ENCODE assay signal across 20 cellular contexts in genomic region chr10:1486841-1487240, GRCh38.
"Had no signal": no experiment of that assay in that cellular context is flagged by ENCODE, and none has a peak within 500 bp of the region (broad histone marks: within the 10 kb centered on the region; RNA-seq: fewer than 3 reads in every experiment).

No MANE protein-coding gene starts in this region.

- H3K4me3 ChIP-seq: Peyer's patch, SJCRH30 had no signal

- H3K9ac ChIP-seq: SK-N-SH had no signal

- H3K4me1 ChIP-seq: SJCRH30 had no signal

- H3K4me2 ChIP-seq: SK-N-SH had no signal

- FAIRE-seq: astrocyte had no signal

- ATAC-seq: activated CD4-positive, alpha-beta T cell treated with anti-CD3 and anti-CD28 coated beads for 36 hours; activated naive CD4-positive, alpha-beta T cell treated with anti-CD3 and anti-CD28 coated beads, Interleukin-2, amount 50 U/mL, for 72 hours; activated T-cell treated with anti-CD3 and anti-CD28 coated beads, Interleukin-2, amount 50 U/mL, for 4 hours had no signal

- H3K27me3 ChIP-seq: Peyer's patch, SJCRH30 had no signal

- H3K36me3 ChIP-seq: Peyer's patch, SJCRH30, WERI-Rb-1 had no signal

- H3K9me3 ChIP-seq: Peyer's patch, SJCRH30, SK-N-SH had no signal

- H3K27ac ChIP-seq: Peyer's patch, RWPE1, SJCRH30, WERI-Rb-1 had no signal

- DNase-seq: activated CD4-positive, alpha-beta T cell treated with anti-CD3 and anti-CD28 coated beads for 36 hours; activated effector memory CD4-positive, alpha-beta T cell treated with anti-CD3 and anti-CD28 coated beads, Interleukin-2, amount 50 U/mL, for 16 hours; activated naive CD4-positive, alpha-beta T cell treated with Interleukin-2 at 50 U/mL for 16 hours; activated T-cell treated with anti-CD3 and anti-CD28 coated beads, Interleukin-2, amount 50 U/mL, for 4 hours; amygdala; Kasumi-1; NCI-H1048; NCI-H1930; NCI-H510A treated with DMSO at 0.1 percent for 48 hours; NCI-H69; NK-92 treated with Interleukin-12 subunit alpha and Interleukin-12 subunit beta, amount 100 ng/mL, for 24 hours; Peyer's patch; Right ventricle myocardium superior; SJCRH30; SK-N-SH; T-helper 1 cell; WERI-Rb-1 had no signal
